In the genomic region with DNA sequence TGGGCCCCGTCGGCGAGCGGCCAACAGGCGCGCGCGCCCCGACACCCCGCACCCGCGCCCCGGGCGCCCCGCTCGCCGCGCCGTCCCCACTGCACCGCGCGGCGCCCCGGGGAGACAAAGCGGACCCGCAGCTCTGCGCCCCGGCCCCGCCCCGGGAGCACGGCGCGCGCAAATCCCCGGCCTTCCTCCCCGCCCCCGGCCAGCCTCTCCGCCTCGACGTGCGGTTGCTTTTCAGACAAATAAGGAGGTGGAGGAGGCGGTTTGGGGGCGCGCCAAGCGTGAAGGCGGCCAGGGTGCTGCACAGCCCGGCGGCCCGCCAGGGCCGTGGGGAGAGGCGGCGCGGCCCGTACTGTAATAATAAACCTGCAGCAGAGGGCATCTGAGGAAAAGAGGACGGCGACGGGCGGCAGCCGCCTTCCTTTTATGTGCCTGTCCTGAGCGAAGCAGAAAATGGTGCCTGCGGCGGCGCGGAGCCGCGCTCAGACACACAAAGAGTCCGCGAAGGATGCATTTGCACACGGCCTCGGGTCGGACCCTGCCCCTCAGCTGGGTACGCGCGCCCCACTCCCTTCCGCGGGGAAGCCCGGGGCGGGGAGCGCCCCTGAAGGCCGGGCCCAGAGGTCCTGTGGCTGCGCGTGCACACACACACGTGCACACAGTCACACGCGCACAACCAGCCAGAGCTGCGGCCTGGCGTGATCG, we compare ENCODE assay signal across 1 cellular context.
TF ChIP-seq lines count a peak whose summit lies in the region.

No MANE protein-coding gene starts in this region.

TF ChIP-seq in HepG2, 621 proteins besides CTCF, POLR2A, EP300 and RAD21 (continued from another document and continues in another):
- TF ChIP-seq, protein P1, sequence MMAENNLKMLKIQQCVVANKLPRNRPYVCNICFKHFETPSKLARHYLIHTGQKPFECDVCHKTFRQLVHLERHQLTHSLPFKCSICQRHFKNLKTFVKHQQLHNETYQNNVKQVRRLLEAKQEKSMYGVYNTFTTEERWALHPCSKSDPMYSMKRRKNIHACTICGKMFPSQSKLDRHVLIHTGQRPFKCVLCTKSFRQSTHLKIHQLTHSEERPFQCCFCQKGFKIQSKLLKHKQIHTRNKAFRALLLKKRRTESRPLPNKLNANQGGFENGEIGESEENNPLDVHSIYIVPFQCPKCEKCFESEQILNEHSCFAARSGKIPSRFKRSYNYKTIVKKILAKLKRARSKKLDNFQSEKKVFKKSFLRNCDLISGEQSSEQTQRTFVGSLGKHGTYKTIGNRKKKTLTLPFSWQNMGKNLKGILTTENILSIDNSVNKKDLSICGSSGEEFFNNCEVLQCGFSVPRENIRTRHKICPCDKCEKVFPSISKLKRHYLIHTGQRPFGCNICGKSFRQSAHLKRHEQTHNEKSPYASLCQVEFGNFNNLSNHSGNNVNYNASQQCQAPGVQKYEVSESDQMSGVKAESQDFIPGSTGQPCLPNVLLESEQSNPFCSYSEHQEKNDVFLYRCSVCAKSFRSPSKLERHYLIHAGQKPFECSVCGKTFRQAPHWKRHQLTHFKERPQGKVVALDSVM (CRISPR knock-in tag; IDR thresholded peaks at IDR 0.05), result peak; percentile 23; the same call in 1 of the 2 replicates
- TF ChIP-seq SRSF1 (optimal IDR thresholded peaks at IDR 0.05; ENCODE audit: low read depth, low read length) (peak; percentile 41), ZNF543 (CRISPR knock-in tag; IDR thresholded peaks at IDR 0.05) (peak; percentile 85; the same call in 1 of the 2 replicates), ZNF605 (CRISPR knock-in tag; IDR thresholded peaks at IDR 0.05) (peak; percentile 89; the same call in 1 of the 2 replicates), ZNF891 (CRISPR knock-in tag; IDR thresholded peaks at IDR 0.05) (peak; percentile 58; the same call in 1 of the 2 replicates), BHLHE40 (IDR thresholded peaks at IDR 0.05; ENCODE audit: low read length) (peak; percentile 89), GLI4 (CRISPR knock-in tag; IDR thresholded peaks at IDR 0.05; ENCODE audit: borderline replicate concordance) (peak; percentile 45; the same call in 1 of the 2 replicates), ZNF639 (CRISPR knock-in tag; conservative IDR thresholded peaks at IDR 0.05) (no peak), ONECUT2 (CRISPR knock-in tag; IDR thresholded peaks at IDR 0.05) (no peak), ZNF616 (CRISPR knock-in tag; IDR thresholded peaks at IDR 0.05; ENCODE audit: low read depth) (0 out of 2 replicates have a peak, but pooled peaks have one; percentile 69), DPF2 (CRISPR knock-in tag; IDR thresholded peaks at IDR 0.05; ENCODE audit: borderline replicate concordance, low read depth) (peak; percentile 19; the same call in 1 of the 2 replicates), GABPB1 (CRISPR knock-in tag; IDR thresholded peaks at IDR 0.05) (peak; percentile 64), ZNF646 (CRISPR knock-in tag; IDR thresholded peaks at IDR 0.05) (peak; percentile 71; the same call in 1 of the 2 replicates), ZNF883 (CRISPR knock-in tag; IDR thresholded peaks at IDR 0.05; ENCODE audit: not compliant biosample characterization) (peak; percentile 68), ZNF607 (CRISPR knock-in tag; IDR thresholded peaks at IDR 0.05; ENCODE audit: borderline replicate concordance) (peak; percentile 43; the same call in 1 of the 2 replicates), MIXL1 (CRISPR knock-in tag; IDR thresholded peaks at IDR 0.05) (no peak), ESRRA (CRISPR knock-in tag; IDR thresholded peaks at IDR 0.05; ENCODE audit: low read depth) (peak; percentile 61; the same call in 1 of the 2 replicates), CENPX (CRISPR knock-in tag; IDR thresholded peaks at IDR 0.05) (no peak), MTA1 (CRISPR knock-in tag; IDR thresholded peaks at IDR 0.05; ENCODE audit: borderline replicate concordance) (peak; percentile 77; the same call in 1 of the 2 replicates), KDM3A (CRISPR knock-in tag; IDR thresholded peaks at IDR 0.05; ENCODE audit: low read depth) (no peak), ZBTB42 (CRISPR knock-in tag; IDR thresholded peaks at IDR 0.05) (0 out of 2 replicates have a peak, but pooled peaks have one; percentile 65), SNAPC5 (CRISPR knock-in tag; IDR thresholded peaks at IDR 0.05; ENCODE audit: borderline replicate concordance) (no peak), SAFB2 (CRISPR knock-in tag; IDR thresholded peaks at IDR 0.05; ENCODE audit: borderline replicate concordance, low read depth) (0 out of 2 replicates have a peak, but pooled peaks have one; percentile 37), ZNF788 (CRISPR knock-in tag; IDR thresholded peaks at IDR 0.05; ENCODE audit: borderline replicate concordance) (peak; percentile 71; the same call in 1 of the 2 replicates), TCF7L2 (IDR thresholded peaks at IDR 0.05; ENCODE audit: low read depth, low read length) (no peak), NR0B2 (CRISPR knock-in tag; IDR thresholded peaks at IDR 0.05) (peak; percentile 67), ZIK1 (CRISPR knock-in tag; IDR thresholded peaks at IDR 0.05; ENCODE audit: borderline replicate concordance, low read depth) (no peak), ZNF781 (CRISPR knock-in tag; IDR thresholded peaks at IDR 0.05; ENCODE audit: borderline replicate concordance, not compliant biosample characterization) (peak; percentile 58), RNF2 (conservative IDR thresholded peaks at IDR 0.05; ENCODE audit: low read depth) (peak; percentile 79), ZFP90 (CRISPR knock-in tag; IDR thresholded peaks at IDR 0.05; ENCODE audit: borderline replicate concordance) (no peak), ZSCAN20 (CRISPR knock-in tag; IDR thresholded peaks at IDR 0.05; ENCODE audit: borderline replicate concordance) (peak; percentile 31; the same call in 1 of the 2 replicates), ZNF468 (CRISPR knock-in tag; IDR thresholded peaks at IDR 0.05) (0 out of 2 replicates have a peak, but pooled peaks have one; percentile 67), TRAFD1 (CRISPR knock-in tag; IDR thresholded peaks at IDR 0.05; ENCODE audit: borderline replicate concordance) (no peak), SMYD3 (CRISPR knock-in tag; IDR thresholded peaks at IDR 0.05) (0 out of 2 replicates have a peak, but pooled peaks have one; percentile 49), PRPF4 (IDR thresholded peaks at IDR 0.05; ENCODE audit: low read depth, low read length, poor library complexity, severe bottlenecking) (no peak), TCF12 (IDR thresholded peaks at IDR 0.05) (no peak), TCF12 (CRISPR knock-in tag; IDR thresholded peaks at IDR 0.05) (0 out of 2 replicates have a peak, but pooled peaks have one; percentile 67)
- TF ChIP-seq, protein P2, sequence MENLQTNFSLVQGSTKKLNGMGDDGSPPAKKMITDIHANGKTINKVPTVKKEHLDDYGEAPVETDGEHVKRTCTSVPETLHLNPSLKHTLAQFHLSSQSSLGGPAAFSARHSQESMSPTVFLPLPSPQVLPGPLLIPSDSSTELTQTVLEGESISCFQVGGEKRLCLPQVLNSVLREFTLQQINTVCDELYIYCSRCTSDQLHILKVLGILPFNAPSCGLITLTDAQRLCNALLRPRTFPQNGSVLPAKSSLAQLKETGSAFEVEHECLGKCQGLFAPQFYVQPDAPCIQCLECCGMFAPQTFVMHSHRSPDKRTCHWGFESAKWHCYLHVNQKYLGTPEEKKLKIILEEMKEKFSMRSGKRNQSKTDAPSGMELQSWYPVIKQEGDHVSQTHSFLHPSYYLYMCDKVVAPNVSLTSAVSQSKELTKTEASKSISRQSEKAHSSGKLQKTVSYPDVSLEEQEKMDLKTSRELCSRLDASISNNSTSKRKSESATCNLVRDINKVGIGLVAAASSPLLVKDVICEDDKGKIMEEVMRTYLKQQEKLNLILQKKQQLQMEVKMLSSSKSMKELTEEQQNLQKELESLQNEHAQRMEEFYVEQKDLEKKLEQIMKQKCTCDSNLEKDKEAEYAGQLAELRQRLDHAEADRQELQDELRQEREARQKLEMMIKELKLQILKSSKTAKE (CRISPR knock-in tag; IDR thresholded peaks at IDR 0.05; ENCODE audit: borderline replicate concordance), result peak; percentile 24; the same call in 1 of the 2 replicates
- TF ChIP-seq, protein P3, sequence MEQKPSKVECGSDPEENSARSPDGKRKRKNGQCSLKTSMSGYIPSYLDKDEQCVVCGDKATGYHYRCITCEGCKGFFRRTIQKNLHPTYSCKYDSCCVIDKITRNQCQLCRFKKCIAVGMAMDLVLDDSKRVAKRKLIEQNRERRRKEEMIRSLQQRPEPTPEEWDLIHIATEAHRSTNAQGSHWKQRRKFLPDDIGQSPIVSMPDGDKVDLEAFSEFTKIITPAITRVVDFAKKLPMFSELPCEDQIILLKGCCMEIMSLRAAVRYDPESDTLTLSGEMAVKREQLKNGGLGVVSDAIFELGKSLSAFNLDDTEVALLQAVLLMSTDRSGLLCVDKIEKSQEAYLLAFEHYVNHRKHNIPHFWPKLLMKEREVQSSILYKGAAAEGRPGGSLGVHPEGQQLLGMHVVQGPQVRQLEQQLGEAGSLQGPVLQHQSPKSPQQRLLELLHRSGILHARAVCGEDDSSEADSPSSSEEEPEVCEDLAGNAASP (CRISPR knock-in tag; IDR thresholded peaks at IDR 0.05; ENCODE audit: borderline replicate concordance), result peak; percentile 53
- TF ChIP-seq, protein P4, sequence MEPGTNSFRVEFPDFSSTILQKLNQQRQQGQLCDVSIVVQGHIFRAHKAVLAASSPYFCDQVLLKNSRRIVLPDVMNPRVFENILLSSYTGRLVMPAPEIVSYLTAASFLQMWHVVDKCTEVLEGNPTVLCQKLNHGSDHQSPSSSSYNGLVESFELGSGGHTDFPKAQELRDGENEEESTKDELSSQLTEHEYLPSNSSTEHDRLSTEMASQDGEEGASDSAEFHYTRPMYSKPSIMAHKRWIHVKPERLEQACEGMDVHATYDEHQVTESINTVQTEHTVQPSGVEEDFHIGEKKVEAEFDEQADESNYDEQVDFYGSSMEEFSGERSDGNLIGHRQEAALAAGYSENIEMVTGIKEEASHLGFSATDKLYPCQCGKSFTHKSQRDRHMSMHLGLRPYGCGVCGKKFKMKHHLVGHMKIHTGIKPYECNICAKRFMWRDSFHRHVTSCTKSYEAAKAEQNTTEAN (CRISPR knock-in tag; conservative IDR thresholded peaks at IDR 0.05), result peak; percentile 99
